In the genomic region with DNA sequence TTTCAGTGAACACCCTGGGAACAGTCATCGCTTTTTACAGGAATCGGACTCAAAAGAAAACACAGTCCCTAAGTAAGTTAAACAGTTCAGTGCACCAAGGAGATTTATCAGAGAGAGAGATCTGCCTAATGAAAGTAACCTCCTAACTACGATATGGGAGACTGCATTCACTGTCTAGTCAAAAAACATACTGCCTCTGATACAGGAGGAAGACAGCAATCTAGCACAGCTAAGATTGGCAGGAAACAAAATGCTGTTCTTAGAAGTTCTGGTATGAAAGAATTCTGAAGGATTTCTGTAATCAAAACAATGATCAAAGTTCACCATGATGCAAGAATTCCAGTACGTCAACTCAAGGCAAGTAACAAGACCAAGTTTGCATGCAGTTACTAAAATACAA, we compare ENCODE assay signal across 2 cellular contexts.
TF ChIP-seq lines count a peak whose summit lies in the region.

No MANE protein-coding gene starts in this region.

TF ChIP-seq in A549, 52 proteins besides CTCF, POLR2A, EP300 and RAD21:
- TF ChIP-seq, protein P1, sequence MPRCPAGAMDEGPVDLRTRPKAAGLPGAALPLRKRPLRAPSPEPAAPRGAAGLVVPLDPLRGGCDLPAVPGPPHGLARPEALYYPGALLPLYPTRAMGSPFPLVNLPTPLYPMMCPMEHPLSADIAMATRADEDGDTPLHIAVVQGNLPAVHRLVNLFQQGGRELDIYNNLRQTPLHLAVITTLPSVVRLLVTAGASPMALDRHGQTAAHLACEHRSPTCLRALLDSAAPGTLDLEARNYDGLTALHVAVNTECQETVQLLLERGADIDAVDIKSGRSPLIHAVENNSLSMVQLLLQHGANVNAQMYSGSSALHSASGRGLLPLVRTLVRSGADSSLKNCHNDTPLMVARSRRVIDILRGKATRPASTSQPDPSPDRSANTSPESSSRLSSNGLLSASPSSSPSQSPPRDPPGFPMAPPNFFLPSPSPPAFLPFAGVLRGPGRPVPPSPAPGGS (IDR thresholded peaks at IDR 0.05): 0 out of 3 replicates have a peak, but pooled peaks have one; percentile 52
- TF ChIP-seq GATA3 (IDR thresholded peaks at IDR 0.05; ENCODE audit: borderline replicate concordance): peak; percentile 31; the same call in 1 of the 2 replicates
- no peak for TF ChIP-seq MYC (IDR thresholded peaks at IDR 0.05; ENCODE audit: borderline replicate concordance, low read length)
- TF ChIP-seq, protein P2, sequence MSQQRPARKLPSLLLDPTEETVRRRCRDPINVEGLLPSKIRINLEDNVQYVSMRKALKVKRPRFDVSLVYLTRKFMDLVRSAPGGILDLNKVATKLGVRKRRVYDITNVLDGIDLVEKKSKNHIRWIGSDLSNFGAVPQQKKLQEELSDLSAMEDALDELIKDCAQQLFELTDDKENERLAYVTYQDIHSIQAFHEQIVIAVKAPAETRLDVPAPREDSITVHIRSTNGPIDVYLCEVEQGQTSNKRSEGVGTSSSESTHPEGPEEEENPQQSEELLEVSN (IDR thresholded peaks at IDR 0.05; ENCODE audit: borderline replicate concordance, low read depth): no peak
- TF ChIP-seq EHF (CRISPR knock-in tag; IDR thresholded peaks at IDR 0.05): 0 out of 2 replicates have a peak, but pooled peaks have one; percentile 25
- no peak for TF ChIP-seq TP53 (CRISPR knock-in tag; IDR thresholded peaks at IDR 0.05)
- TF ChIP-seq JUN (IDR thresholded peaks at IDR 0.05): peak; percentile 40 to 57; a peak in 3 of 5 replicates
- TF ChIP-seq CEBPB (IDR thresholded peaks at IDR 0.05): peak; percentile 55 to 78; a peak in 3 of 4 replicates

TF ChIP-seq in endothelial cell of umbilical vein, 7 proteins besides CTCF, POLR2A, EP300 and RAD21 (continued from another document):
- TF ChIP-seq JUN (IDR thresholded peaks at IDR 0.05; ENCODE audit: borderline replicate concordance, insufficient read depth, insufficient read length, low read depth): no peak
- TF ChIP-seq POLR2AphosphoS5 (IDR thresholded peaks at IDR 0.05; ENCODE audit: insufficient read depth, low read depth, low read length): no peak
- TF ChIP-seq MYC (IDR thresholded peaks at IDR 0.05; ENCODE audit: low read depth, low read length): no peak
- TF ChIP-seq, protein P3, sequence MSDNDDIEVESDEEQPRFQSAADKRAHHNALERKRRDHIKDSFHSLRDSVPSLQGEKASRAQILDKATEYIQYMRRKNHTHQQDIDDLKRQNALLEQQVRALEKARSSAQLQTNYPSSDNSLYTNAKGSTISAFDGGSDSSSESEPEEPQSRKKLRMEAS (IDR thresholded peaks at IDR 0.05; ENCODE audit: insufficient read depth, insufficient read length): no peak
- TF ChIP-seq GATA2 (IDR thresholded peaks at IDR 0.05; ENCODE audit: insufficient read depth, insufficient read length, low read depth, low read length): no peak
- TF ChIP-seq FOS (IDR thresholded peaks at IDR 0.05; ENCODE audit: borderline replicate concordance, insufficient read depth, low read length): no peak
